In genomic region chrX:4547218-4547836, GRCh38 we compare ENCODE assay signal across 8 cellular contexts.
DNase-seq lines count a peak whose midpoint lies in the region; ATAC-seq, FAIRE-seq and TF ChIP-seq lines count a peak whose summit lies in the region.

No MANE protein-coding gene starts in this region.

- H3K36me3 ChIP-seq in HepG2 (replicated peaks in 1 of 2; ENCODE audit: control insufficient read depth in 1 of 2, insufficient read depth in 2 of 2, low read length in 2 of 2), result no peaks in the 10 kb centered on the region

- TF ChIP-seq EP300 in HepG2 (IDR thresholded peaks at IDR 0.05; ENCODE audit: low read depth in 2 of 2, low read length in 2 of 2) (no peak), HepG2 (CRISPR knock-in tag; IDR thresholded peaks at IDR 0.05; ENCODE audit: borderline replicate concordance) (no peak)

- CTCF ChIA-PET in HepG2 (lab: Yijun Ruan, JAX; ENCODE audit: low intra/inter-chr PET ratio, low total read pairs), result interaction anchor here (1.4 kb wide), 1 partner anchor 566 kb away, joined by 4 read pairs; no protein-coding TSS in a partner anchor

- no peak overlapping the region for H3K27ac Mint-ChIP-seq in T-helper 17 cell

- H3K27me3 Mint-ChIP-seq in T-helper 17 cell, result peaks cover 6% of the 10 kb centered on the region

- POLR2A ChIA-PET in HepG2 (lab: Yijun Ruan, JAX), result no interaction called here

- H3K4me1 ChIP-seq in HepG2 (ENCODE audit: insufficient read depth, low read length), result no peaks in the 10 kb centered on the region

- peak; percentile 83 for TF ChIP-seq CTCF in AG09309 (IDR thresholded peaks at IDR 0.05; ENCODE audit: control insufficient read depth, insufficient read depth, low read depth, low read length, missing control alignments)
- peak; percentile 66 for TF ChIP-seq CTCF in GM12874 (IDR thresholded peaks at IDR 0.05; ENCODE audit: insufficient read depth, low read depth, low read length)
- TF ChIP-seq CTCF in HepG2 (CRISPR knock-in tag; IDR thresholded peaks at IDR 0.05), result peak; percentile 64

- H3K4me3 ChIP-seq in AG09309 (ENCODE audit: control insufficient read depth, low read depth, low read length) (no peak overlapping the region), HepG2 (replicated peaks in 1 of 3; ENCODE audit: insufficient read depth in 1 of 3, low read depth in 2 of 3, low read length in 3 of 3) (no peak overlapping the region)

- H3K4me1 Mint-ChIP-seq in T-helper 17 cell, result no peaks in the 10 kb centered on the region

- DNase-seq in AG09309 (ENCODE audit: low read depth) (peak; percentile 13), HPDE6-E6E7 (ENCODE audit: extremely low spot score) (peak; percentile 8), T-helper 17 cell (peak in 2 of 3 donors; percentile 7 to 9), cerebellum (ENCODE audit: low spot score) (peak; percentile 6), HepG2 (ENCODE audit: low spot score) (peak; percentile 8)
- peak; percentile 0 to 6 for DNase-seq in stimulated activated CD8-positive, alpha-beta memory T cell treated with anti-CD3 and anti-CD28 coated beads, Interleukin-2, amount 100 ng/mL, for 48 hours (ENCODE audit: low read depth in 2 of 2)

- H3K9me3 ChIP-seq in T-helper 17 cell (ENCODE audit: control insufficient read depth, low read length, poor library complexity, severe bottlenecking) (peaks cover 3% of the 10 kb centered on the region), HepG2 (ENCODE audit: low read length) (no peaks in the 10 kb centered on the region)

- H3K4me2 ChIP-seq in HepG2 (ENCODE audit: low read depth, low read length), result no peak overlapping the region

- BruUV-seq in HepG2 (replicated peaks; lab: Mats Ljungman, UMichigan), result no TSS peak

- in situ Hi-C loops in HepG2 (cut with HindIII; ENCODE audit: extremely low pct_ligation_motif_present, low pct_unique_long_range_greater_than_20kb), result loop anchor here (25.0 kb wide), 2 partner anchors 585 to 1340 kb away; no protein-coding TSS in a partner anchor

- no peak for ATAC-seq in T-helper 17 cell
- ATAC-seq in HepG2, result no peak
- no peak for ATAC-seq in GM21515 (IDR thresholded peaks at IDR 0.05; ENCODE audit: unreplicated experiment)

- no peaks in the 10 kb centered on the region for H3K27me3 ChIP-seq in HepG2 (ENCODE audit: control insufficient read depth in 1 of 2, insufficient read depth in 2 of 2, low read length in 2 of 2)

- H3K4me3 Mint-ChIP-seq in T-helper 17 cell, result no peak overlapping the region

- no peaks in the 10 kb centered on the region for H4K20me1 ChIP-seq in HepG2 (ENCODE audit: insufficient read depth, low read length)

- H3K36me3 Mint-ChIP-seq in T-helper 17 cell (ENCODE audit: low read depth), result no peaks in the 10 kb centered on the region

- no peaks in the 10 kb centered on the region for H3K79me2 ChIP-seq in HepG2 (ENCODE audit: insufficient read depth, low read length)

- intact Hi-C loops in HepG2 (cut with micrococcal nuclease; ENCODE audit: unreplicated experiment), result no loop called here

- H2AFZ ChIP-seq in HepG2 (ENCODE audit: low read length), result no peak overlapping the region

- TF ChIP-seq RAD21 in HepG2 (CRISPR knock-in tag; IDR thresholded peaks at IDR 0.05), result 0 out of 2 replicates have a peak, but pooled peaks have one; percentile 26

- H3K9ac ChIP-seq in HepG2 (ENCODE audit: insufficient read depth, low read depth, low read length), result no peak overlapping the region

- TF ChIP-seq POLR2A in HepG2 (IDR thresholded peaks at IDR 0.05; ENCODE audit: insufficient read depth in 1 of 2, low read depth in 2 of 2, low read length in 2 of 2), result no peak

- no peak overlapping the region for H3K27ac ChIP-seq in HepG2 (ENCODE audit: extremely low read length, insufficient read depth, low read length)

- FAIRE-seq in HepG2 (lab: Jason Lieb, UNC), result peak; percentile 73

- 5% methylated on average over 11 of the region's 12 CpGs for WGBS in HepG2 (ENCODE audit: low lambda C conversion rate)

TF ChIP-seq in HepG2, 621 proteins besides CTCF, POLR2A, EP300 and RAD21:
- TF ChIP-seq ZNF740 (CRISPR knock-in tag; IDR thresholded peaks at IDR 0.05) (no peak), SMC3 (IDR thresholded peaks at IDR 0.05; ENCODE audit: low read length) (peak; percentile 55; the same call in 1 of the 2 replicates), STAG1 (CRISPR knock-in tag; IDR thresholded peaks at IDR 0.05) (peak; percentile 78), ZNF780A (CRISPR knock-in tag; IDR thresholded peaks at IDR 0.05) (no peak), HOXA3 (CRISPR knock-in tag; IDR thresholded peaks at IDR 0.05) (no peak)
